Comparison of ENCODE assay signal across 27 cellular contexts in genomic region chr4:3688018-3688998, GRCh38.
A peak's percentile ranks its signal among the peaks of the same experiment; 100 is the strongest.
DNase-seq lines count a peak whose midpoint lies in the region; ATAC-seq and TF ChIP-seq lines count a peak whose summit lies in the region.
"Had no signal": no experiment of that assay in that cellular context is flagged by ENCODE, and none has a peak within 500 bp of the region (broad histone marks: within the 10 kb centered on the region; RNA-seq: fewer than 3 reads in every experiment).

No MANE protein-coding gene starts in this region.

- H3K56ac ChIP-seq in IMR-90 (ENCODE audit: extremely low read depth, insufficient read depth, low read length): no peak overlapping the region

- WGBS in IMR-90 (ENCODE audit: extremely low coverage in 2 of 2, insufficient read length in 1 of 2), 2 experiments: 68% methylated on average over 11 of the region's 24 CpGs; no CpG with 5 or more reads in 1 of the 2 experiments
- WGBS in sigmoid colon, 2 donors: 87 to 88% methylated on average over 24 of the region's 24 CpGs

- no peak overlapping the region for H2BK20ac ChIP-seq in IMR-90 (ENCODE audit: low read depth, low read length)

- H3K4me3 ChIP-seq in IMR-90 (ENCODE audit: insufficient read depth, low read depth, low read length) (no peak overlapping the region), sigmoid colon (no peak overlapping the region)
- no peak overlapping the region for H3K4me3 ChIP-seq in CD4-positive, alpha-beta memory T cell (ENCODE audit: low read length in 2 of 2)
- H3K4me3 ChIP-seq: coronary artery, GM12878, HAP-1, pancreas had no signal

- no peak overlapping the region for H3K9ac ChIP-seq in IMR-90 (ENCODE audit: low read depth, low read length)

- H3K4me2 ChIP-seq in IMR-90 (ENCODE audit: low read depth, low read length): no peak overlapping the region

- H3K27me3 ChIP-seq in IMR-90 (ENCODE audit: control insufficient read depth, insufficient read depth, low read length) (peaks cover 26% of the 10 kb centered on the region), sigmoid colon (peaks cover 0 to 16% (median 0%) of the 10 kb centered on the region in 3 donors)
- no peaks in the 10 kb centered on the region for H3K27me3 ChIP-seq in CD4-positive, alpha-beta memory T cell (ENCODE audit: insufficient read depth, low read length)
- H3K27me3 ChIP-seq: pancreas had no signal

- no peak overlapping the region for H4K5ac ChIP-seq in IMR-90 (ENCODE audit: low read depth, low read length)

- H3K4me1 Mint-ChIP-seq in activated naive CD4-positive, alpha-beta T cell treated with anti-CD3 and anti-CD28 coated beads for 36 hours (ENCODE audit: low read depth): no peaks in the 10 kb centered on the region
- H3K4me1 Mint-ChIP-seq in WTC11: no peaks in the 10 kb centered on the region
- no peaks in the 10 kb centered on the region for H3K4me1 Mint-ChIP-seq in CD4-positive, alpha-beta memory T cell
- no peaks in the 10 kb centered on the region for H3K4me1 Mint-ChIP-seq in stimulated activated memory B cell treated with anti-CD40 and anti-IgM and Interleukin-4, amounts not matched to agents 10 μg/mL and 1 μg/mL and 100 μg/mL, for 72 hours
- H3K4me1 Mint-ChIP-seq: immature natural killer cell had no signal

- no TSS peak for BruUV-seq in IMR-90 (replicated peaks; lab: Mats Ljungman, UMichigan)

- no peak overlapping the region for H2AFZ ChIP-seq in IMR-90 (replicated peaks; ENCODE audit: low read length, poor library complexity)

- H3K4me3 Mint-ChIP-seq in activated naive CD4-positive, alpha-beta T cell treated with anti-CD3 and anti-CD28 coated beads for 36 hours: no peak overlapping the region
- H3K4me3 Mint-ChIP-seq in WTC11: no peak overlapping the region
- no peak overlapping the region for H3K4me3 Mint-ChIP-seq in CD4-positive, alpha-beta memory T cell
- no peak overlapping the region for H3K4me3 Mint-ChIP-seq in stimulated activated memory B cell treated with anti-CD40 and anti-IgM and Interleukin-4, amounts not matched to agents 10 μg/mL and 1 μg/mL and 100 μg/mL, for 72 hours
- H3K4me3 Mint-ChIP-seq: activated T-cell treated with anti-CD3 and anti-CD28 coated beads, Interleukin-2, amount 50 U/mL, for 4 hours; immature natural killer cell; nephron; T-helper 1 cell treated with Interleukin-12 subunit alpha and Interleukin-12 subunit beta and Interleukin-4 antibody, amounts not matched to agents 30 μg/mL and 1 μg/mL, for 36 hours had no signal

- dilution Hi-C loops in IMR-90 (cut with HindIII; ENCODE audit: low sequenced_read_pairs, unreplicated experiment): no loop called here

- no peak overlapping the region for H3K27ac ChIP-seq in IMR-90 (ENCODE audit: insufficient read depth, low read length)
- no peak overlapping the region for H3K27ac ChIP-seq in sigmoid colon
- no peak overlapping the region for H3K27ac ChIP-seq in CD4-positive, alpha-beta memory T cell (ENCODE audit: low read depth, low read length)
- H3K27ac ChIP-seq: coronary artery, pancreas had no signal

- CTCF ChIA-PET in activated naive CD4-positive, alpha-beta T cell treated with anti-CD3 and anti-CD28 coated beads for 36 hours (lab: Charles Lee): no interaction called here
- CTCF ChIA-PET in IMR-90 (lab: Yijun Ruan, JAX): no interaction called here
- CTCF ChIA-PET in WTC11 (lab: Charles Lee): interaction anchor here (0.9 kb wide), 1 partner anchor 13 kb away, joined by 3 read pairs; no protein-coding TSS in a partner anchor
- CTCF ChIA-PET in CD4-positive, alpha-beta memory T cell (lab: Charles Lee; ENCODE audit: partially characterized antibody): no interaction called here

- POLR2A ChIA-PET in IMR-90 (lab: Charles Lee; ENCODE audit: unreplicated experiment) (no interaction called here), WTC11 (lab: Charles Lee) (no interaction called here)
- POLR2A ChIA-PET in CD4-positive, alpha-beta memory T cell (lab: Charles Lee; ENCODE audit: partially characterized antibody): no interaction called here

- H3K4me1 ChIP-seq in IMR-90 (ENCODE audit: control insufficient read depth, insufficient read depth, low read length) (no peaks in the 10 kb centered on the region), sigmoid colon (no peaks in the 10 kb centered on the region)
- H3K4me1 ChIP-seq in CD4-positive, alpha-beta memory T cell (ENCODE audit: insufficient read depth, low read length): no peaks in the 10 kb centered on the region
- H3K4me1 ChIP-seq: Caco-2, HAP-1, pancreas had no signal

- H4K20me1 ChIP-seq in IMR-90 (ENCODE audit: insufficient read depth, low read length): no peaks in the 10 kb centered on the region

- no peaks in the 10 kb centered on the region for H3K9me3 Mint-ChIP-seq in activated naive CD4-positive, alpha-beta T cell treated with anti-CD3 and anti-CD28 coated beads for 36 hours
- peaks cover 6% of the 10 kb centered on the region; the same call in 1 of the 2 replicates for H3K9me3 Mint-ChIP-seq in WTC11
- H3K9me3 Mint-ChIP-seq in CD4-positive, alpha-beta memory T cell: peaks cover 0 to 5% (median 0%) of the 10 kb centered on the region in 8 donors
- peaks cover 6% of the 10 kb centered on the region for H3K9me3 Mint-ChIP-seq in stimulated activated memory B cell treated with anti-CD40 and anti-IgM and Interleukin-4, amounts not matched to agents 10 μg/mL and 1 μg/mL and 100 μg/mL, for 72 hours
- H3K9me3 Mint-ChIP-seq: activated T-cell treated with anti-CD3 and anti-CD28 coated beads, Interleukin-2, amount 50 U/mL, for 4 hours; immature natural killer cell; T-helper 1 cell treated with Interleukin-12 subunit alpha and Interleukin-12 subunit beta and Interleukin-4 antibody, amounts not matched to agents 30 μg/mL and 1 μg/mL, for 36 hours had no signal

- no peak for TF ChIP-seq CTCF in IMR-90 (conservative IDR thresholded peaks at IDR 0.05; ENCODE audit: low read depth, low read length)
- TF ChIP-seq CTCF in WTC11 (IDR thresholded peaks at IDR 0.05): no peak
- no peak for TF ChIP-seq CTCF in sigmoid colon (IDR thresholded peaks at IDR 0.05)

- no peaks in the 10 kb centered on the region for H3K9me3 ChIP-seq in IMR-90 (ENCODE audit: control insufficient read depth, insufficient read depth, low read length)
- H3K9me3 ChIP-seq in sigmoid colon: no peaks in the 10 kb centered on the region
- H3K9me3 ChIP-seq in CD4-positive, alpha-beta memory T cell (ENCODE audit: control insufficient read depth in 1 of 2, low read length in 2 of 2): no peaks in the 10 kb centered on the region
- H3K9me3 ChIP-seq: Caco-2, HAP-1, pancreas had no signal

- no peak overlapping the region for H3K27ac Mint-ChIP-seq in activated naive CD4-positive, alpha-beta T cell treated with anti-CD3 and anti-CD28 coated beads for 36 hours
- H3K27ac Mint-ChIP-seq in WTC11: no peak overlapping the region
- H3K27ac Mint-ChIP-seq in CD4-positive, alpha-beta memory T cell: no peak overlapping the region
- no peak overlapping the region for H3K27ac Mint-ChIP-seq in stimulated activated memory B cell treated with anti-CD40 and anti-IgM and Interleukin-4, amounts not matched to agents 10 μg/mL and 1 μg/mL and 100 μg/mL, for 72 hours
- H3K27ac Mint-ChIP-seq: immature natural killer cell; nephron; T-helper 1 cell treated with Interleukin-12 subunit alpha and Interleukin-12 subunit beta and Interleukin-4 antibody, amounts not matched to agents 30 μg/mL and 1 μg/mL, for 36 hours had no signal

- no peak overlapping the region for H3K4ac ChIP-seq in IMR-90 (ENCODE audit: low read depth, low read length)

- TF ChIP-seq POLR2A in IMR-90 (IDR thresholded peaks at IDR 0.05; ENCODE audit: low read depth, low read length): no peak
- no peak for TF ChIP-seq POLR2A in sigmoid colon (IDR thresholded peaks at IDR 0.05)

- H3K18ac ChIP-seq in IMR-90 (ENCODE audit: low read depth, low read length): no peak overlapping the region

- no peak overlapping the region for H4K8ac ChIP-seq in IMR-90 (ENCODE audit: low read depth in 2 of 2, low read length in 2 of 2)

- no peak overlapping the region for H2BK15ac ChIP-seq in IMR-90 (ENCODE audit: low read depth, low read length)

- H3K36me3 ChIP-seq in IMR-90 (ENCODE audit: control insufficient read depth, insufficient read depth, low read length) (no peaks in the 10 kb centered on the region), sigmoid colon (no peaks in the 10 kb centered on the region)
- no peaks in the 10 kb centered on the region for H3K36me3 ChIP-seq in CD4-positive, alpha-beta memory T cell (ENCODE audit: insufficient read depth, low read length)
- H3K36me3 ChIP-seq: HAP-1, pancreas had no signal

- intact Hi-C loops in activated naive CD4-positive, alpha-beta T cell treated with anti-CD3 and anti-CD28 coated beads for 36 hours (cut with micrococcal nuclease): no loop called here
- intact Hi-C loops in IMR-90 (cut with micrococcal nuclease) (no loop called here), sigmoid colon (cut with DNase I) (no loop called here)
- intact Hi-C loops in CD4-positive, alpha-beta memory T cell (cut with micrococcal nuclease): no loop called here

- DNase-seq in activated naive CD4-positive, alpha-beta T cell treated with anti-CD3 and anti-CD28 coated beads, Interleukin-2, amount 50 U/mL, for 16 hours: peak; percentile 5
- no peak for DNase-seq in activated naive CD4-positive, alpha-beta T cell treated with anti-CD3 and anti-CD28 coated beads for 36 hours
- DNase-seq in IMR-90 (peak; percentile 1), WTC11 (ENCODE audit: low spot score) (peak; percentile 6), sigmoid colon (peak; percentile 39), NOMO-1 treated with DMSO at 0.1 percent for 48 hours (lab: John Stamatoyannopoulos, UW; ENCODE audit: unreplicated experiment) (no peak)
- DNase-seq in CD4-positive, alpha-beta memory T cell: no peak
- DNase-seq: activated CD4-positive, alpha-beta T cell treated with anti-CD3 and anti-CD28 coated beads for 48 hours; activated T-cell treated with anti-CD3 and anti-CD28 coated beads, Interleukin-2, amount 50 U/mL, for 4 hours; amniotic stem cell; Caco-2; DMS79; hippocampal formation; immature natural killer cell; midbrain; NCI-H1417; NCI-H510A had no signal

- H4K91ac ChIP-seq in IMR-90 (ENCODE audit: insufficient read depth, low read depth, low read length): no peak overlapping the region

- no peak overlapping the region for H2AK9ac ChIP-seq in IMR-90 (replicated peaks; ENCODE audit: low read depth, low read length, poor library complexity)

- H3K23ac ChIP-seq in IMR-90 (ENCODE audit: low read depth, low read length): no peak overlapping the region

- H2BK120ac ChIP-seq in IMR-90 (ENCODE audit: low read depth, low read length): no peak overlapping the region

- no peaks in the 10 kb centered on the region for H3K36me3 Mint-ChIP-seq in activated naive CD4-positive, alpha-beta T cell treated with anti-CD3 and anti-CD28 coated beads for 36 hours (ENCODE audit: low read depth)
- H3K36me3 Mint-ChIP-seq in WTC11: no peaks in the 10 kb centered on the region
- no peaks in the 10 kb centered on the region for H3K36me3 Mint-ChIP-seq in CD4-positive, alpha-beta memory T cell
- no peaks in the 10 kb centered on the region for H3K36me3 Mint-ChIP-seq in stimulated activated memory B cell treated with anti-CD40 and anti-IgM and Interleukin-4, amounts not matched to agents 10 μg/mL and 1 μg/mL and 100 μg/mL, for 72 hours
- H3K36me3 Mint-ChIP-seq: immature natural killer cell had no signal

- no peak for TF ChIP-seq RAD21 in IMR-90 (IDR thresholded peaks at IDR 0.05; ENCODE audit: low read length)

- H3K9me1 ChIP-seq in IMR-90 (ENCODE audit: insufficient read depth, low read length): no peaks in the 10 kb centered on the region; the same call in 1 of the 2 replicates

- in situ Hi-C loops in IMR-90 (cut with MboI; ENCODE audit: low sequenced_read_pairs): no loop called here

- H2BK5ac ChIP-seq in IMR-90 (ENCODE audit: low read depth, low read length, poor library complexity, severe bottlenecking): no peak overlapping the region

- no peak for ATAC-seq in IMR-90 (ENCODE audit: low read depth)
- ATAC-seq in WTC11: no peak
- no peak for ATAC-seq in stimulated activated memory B cell treated with anti-CD40 and anti-IgM and Interleukin-4, amounts not matched to agents 10 μg/mL and 1 μg/mL and 100 μg/mL, for 72 hours
- ATAC-seq: activated T-cell treated with anti-CD3 and anti-CD28 coated beads, Interleukin-2, amount 50 U/mL, for 4 hours; esophagus mucosa; GM12878; Panc1; pancreas; sciatic nerve had no signal

- no peak for TF ChIP-seq EP300 in sigmoid colon (IDR thresholded peaks at IDR 0.05)

- no peaks in the 10 kb centered on the region for H3K27me3 Mint-ChIP-seq in activated naive CD4-positive, alpha-beta T cell treated with anti-CD3 and anti-CD28 coated beads for 36 hours (ENCODE audit: low read depth)
- no peaks in the 10 kb centered on the region for H3K27me3 Mint-ChIP-seq in WTC11 (ENCODE audit: low read depth)
- no peaks in the 10 kb centered on the region for H3K27me3 Mint-ChIP-seq in CD4-positive, alpha-beta memory T cell
- H3K27me3 Mint-ChIP-seq in stimulated activated memory B cell treated with anti-CD40 and anti-IgM and Interleukin-4, amounts not matched to agents 10 μg/mL and 1 μg/mL and 100 μg/mL, for 72 hours: peaks cover 51% of the 10 kb centered on the region

- H3K79me1 ChIP-seq in IMR-90 (ENCODE audit: low read depth in 1 of 2, low read length in 2 of 2): no peaks in the 10 kb centered on the region

- H2AK5ac ChIP-seq in IMR-90 (ENCODE audit: low read depth, low read length): no peak overlapping the region

- H3K14ac ChIP-seq in IMR-90 (replicated peaks; ENCODE audit: low read depth, low read length): no peak overlapping the region

Comparison
In these comparisons a context has a peak if more than half of its experiments do, and no peak if none do; other contexts are left out.
1. DNase-seq: peak in activated naive CD4-positive, alpha-beta T cell treated with anti-CD3 and anti-CD28 coated beads, Interleukin-2, amount 50 U/mL, for 16 hours (single experiment), IMR-90 (single experiment), WTC11 (single experiment) and sigmoid colon (single experiment); none in activated naive CD4-positive, alpha-beta T cell treated with anti-CD3 and anti-CD28 coated beads for 36 hours (single experiment), NOMO-1 treated with DMSO at 0.1 percent for 48 hours (single experiment) and CD4-positive, alpha-beta memory T cell (0 of 5).